Comparison of ENCODE assay signal across 8 cellular contexts in the genomic region with DNA sequence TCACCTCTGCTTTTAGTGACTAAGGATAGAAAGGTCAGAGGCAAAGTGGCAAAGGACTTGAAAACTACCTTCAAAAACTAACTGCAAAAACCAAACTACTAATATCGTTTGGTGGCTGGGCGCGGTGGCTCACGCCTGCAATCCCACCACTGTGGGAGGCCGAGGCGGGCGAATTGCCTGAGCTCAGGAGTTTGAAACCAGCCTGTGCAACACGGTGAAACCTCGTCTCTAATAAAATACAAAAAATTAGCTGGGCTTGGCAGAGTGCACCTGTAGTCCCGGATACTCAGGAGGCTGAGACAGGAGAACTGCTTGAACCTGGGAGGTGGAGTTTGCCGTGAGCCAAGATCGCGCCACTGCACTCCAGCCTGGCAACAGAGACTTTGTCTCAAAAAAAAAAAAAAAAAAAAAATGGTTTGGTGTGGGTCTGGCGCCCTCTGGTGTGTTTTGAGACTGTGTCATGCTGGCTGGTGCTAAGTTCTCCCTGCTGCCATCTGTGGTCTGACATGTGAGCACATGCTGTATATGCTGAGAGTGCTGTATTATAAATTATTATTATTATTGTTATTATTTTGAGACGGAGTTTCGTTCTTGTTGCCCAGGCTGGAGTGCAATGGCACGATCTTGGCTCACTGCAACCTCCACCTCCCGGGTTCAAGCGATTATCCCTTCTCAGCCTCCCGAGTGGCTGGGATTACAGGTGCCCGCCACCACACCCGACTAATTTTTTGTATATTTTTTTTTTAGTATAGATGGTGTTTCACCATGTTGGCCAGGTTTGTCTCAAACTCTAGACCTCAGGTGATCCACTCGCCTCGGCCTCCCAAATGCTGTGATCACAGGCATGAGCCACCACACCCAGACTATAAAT. TPM values are rescaled to one million over a fixed set of nuclear protein-coding genes. Genes with fewer than 3 reads are reported as not detected.
DNase-seq lines count a peak whose midpoint lies in the region; ATAC-seq, FAIRE-seq and TF ChIP-seq lines count a peak whose summit lies in the region.

No MANE protein-coding gene starts in this region.

- DNase-seq in AG09319 (ENCODE audit: extremely low read depth, low read depth) (peak; percentile 75), NCI-H345 (lab: John Stamatoyannopoulos, UW) (peak; percentile 58), cerebellar cortex (ENCODE audit: low spot score) (peak; percentile 57), HepG2 (ENCODE audit: low spot score) (peak; percentile 76)
- DNase-seq in stimulated activated CD4-positive, alpha-beta T cell treated with anti-CD3 and anti-CD28 coated beads, TNF-alpha, amount 100 ng/mL, for 4 hours (ENCODE audit: low read depth in 3 of 3) = peak; percentile 34 to 49 (median 38)

- H3K4me2 ChIP-seq in HepG2 (ENCODE audit: low read depth, low read length) = no peak overlapping the region

- ATAC-seq in GM18520 (IDR thresholded peaks at IDR 0.05; ENCODE audit: unreplicated experiment) = peak; percentile 59
- peak; percentile 85 for ATAC-seq in HG03108 (IDR thresholded peaks at IDR 0.05; ENCODE audit: unreplicated experiment)
- peak; percentile 93 to 98 for ATAC-seq in activated CD4-positive, CD25-positive, alpha-beta regulatory T cell treated with anti-CD3 and anti-CD28 coated beads, Interleukin-2, amount 50 U/mL, for 24 hours
- peak; percentile 100 for ATAC-seq in HepG2

- H2AFZ ChIP-seq in HepG2 (ENCODE audit: low read length) = no peak overlapping the region

- POLR2A ChIA-PET in HepG2 (lab: Yijun Ruan, JAX) = no interaction called here

- TF ChIP-seq RAD21 in HepG2 (CRISPR knock-in tag; IDR thresholded peaks at IDR 0.05) = no peak

- H3K4me3 ChIP-seq in HepG2 (replicated peaks in 1 of 3; ENCODE audit: insufficient read depth in 1 of 3, low read depth in 2 of 3, low read length in 3 of 3) = no peak overlapping the region

- H4K20me1 ChIP-seq in HepG2 (ENCODE audit: insufficient read depth, low read length) = no peaks in the 10 kb centered on the region

- H3K9me3 ChIP-seq in HepG2 (ENCODE audit: low read length) = no peaks in the 10 kb centered on the region

- no peaks in the 10 kb centered on the region for H3K36me3 ChIP-seq in HepG2 (replicated peaks in 1 of 2; ENCODE audit: control insufficient read depth in 1 of 2, insufficient read depth in 2 of 2, low read length in 2 of 2)

- FAIRE-seq in HepG2 (lab: Jason Lieb, UNC) = peak; percentile 21

- no peak for TF ChIP-seq EP300 in HepG2 (IDR thresholded peaks at IDR 0.05; ENCODE audit: low read depth in 2 of 2, low read length in 2 of 2)
- TF ChIP-seq EP300 in HepG2 (CRISPR knock-in tag; IDR thresholded peaks at IDR 0.05; ENCODE audit: borderline replicate concordance) = no peak

- H3K27ac ChIP-seq in HepG2 (ENCODE audit: extremely low read length, insufficient read depth, low read length) = no peak overlapping the region

- 45% methylated on average over 24 of the region's 24 CpGs for WGBS in HepG2 (ENCODE audit: low lambda C conversion rate)

- no peaks in the 10 kb centered on the region for H3K79me2 ChIP-seq in HepG2 (ENCODE audit: insufficient read depth, low read length)

- no peak for TF ChIP-seq POLR2A in HepG2 (IDR thresholded peaks at IDR 0.05; ENCODE audit: insufficient read depth in 1 of 2, low read depth in 2 of 2, low read length in 2 of 2)

- no TSS peak for BruUV-seq in HepG2 (replicated peaks; lab: Mats Ljungman, UMichigan)

- intact Hi-C loops in HepG2 (cut with micrococcal nuclease; ENCODE audit: unreplicated experiment) = loop anchor here (1.0 to 10.0 kb wide), 4 partner anchors 34 to 123 kb away; a partner anchor contains a TSS

- CTCF ChIA-PET in HepG2 (lab: Yijun Ruan, JAX; ENCODE audit: low intra/inter-chr PET ratio, low total read pairs) = interaction anchor here (1.2 to 2.1 kb wide), 5 partner anchors 34 to 146 kb away, joined by 6 to 10 read pairs (median 8); no protein-coding TSS in a partner anchor

- no peaks in the 10 kb centered on the region for H3K4me1 ChIP-seq in HepG2 (ENCODE audit: insufficient read depth, low read length)

- in situ Hi-C loops in HepG2 (cut with HindIII; ENCODE audit: extremely low pct_ligation_motif_present, low pct_unique_long_range_greater_than_20kb) = no loop called here

- H3K27me3 ChIP-seq in HepG2 (ENCODE audit: control insufficient read depth in 1 of 2, insufficient read depth in 2 of 2, low read length in 2 of 2) = peaks cover 1 to 7% of the 10 kb centered on the region in 2 experiments; a peak in 2 of 5 replicates

- no peak overlapping the region for H3K9ac ChIP-seq in HepG2 (ENCODE audit: insufficient read depth, low read depth, low read length)

- peak; percentile 84 for TF ChIP-seq CTCF in AG09319 (IDR thresholded peaks at IDR 0.05; ENCODE audit: low read depth, low read length)
- TF ChIP-seq CTCF in HepG2 (CRISPR knock-in tag; IDR thresholded peaks at IDR 0.05) = peak; percentile 76

TF ChIP-seq in HepG2, 621 proteins besides CTCF, POLR2A, EP300 and RAD21 (continues in another document):
- TF ChIP-seq TEAD2 (CRISPR knock-in tag; IDR thresholded peaks at IDR 0.05) = no peak
- no peak for TF ChIP-seq ZNF720 (CRISPR knock-in tag; IDR thresholded peaks at IDR 0.05)
- TF ChIP-seq, protein P1, sequence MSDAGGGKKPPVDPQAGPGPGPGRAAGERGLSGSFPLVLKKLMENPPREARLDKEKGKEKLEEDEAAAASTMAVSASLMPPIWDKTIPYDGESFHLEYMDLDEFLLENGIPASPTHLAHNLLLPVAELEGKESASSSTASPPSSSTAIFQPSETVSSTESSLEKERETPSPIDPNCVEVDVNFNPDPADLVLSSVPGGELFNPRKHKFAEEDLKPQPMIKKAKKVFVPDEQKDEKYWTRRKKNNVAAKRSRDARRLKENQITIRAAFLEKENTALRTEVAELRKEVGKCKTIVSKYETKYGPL (CRISPR knock-in tag; IDR thresholded peaks at IDR 0.05) = no peak
- TF ChIP-seq, protein P2, sequence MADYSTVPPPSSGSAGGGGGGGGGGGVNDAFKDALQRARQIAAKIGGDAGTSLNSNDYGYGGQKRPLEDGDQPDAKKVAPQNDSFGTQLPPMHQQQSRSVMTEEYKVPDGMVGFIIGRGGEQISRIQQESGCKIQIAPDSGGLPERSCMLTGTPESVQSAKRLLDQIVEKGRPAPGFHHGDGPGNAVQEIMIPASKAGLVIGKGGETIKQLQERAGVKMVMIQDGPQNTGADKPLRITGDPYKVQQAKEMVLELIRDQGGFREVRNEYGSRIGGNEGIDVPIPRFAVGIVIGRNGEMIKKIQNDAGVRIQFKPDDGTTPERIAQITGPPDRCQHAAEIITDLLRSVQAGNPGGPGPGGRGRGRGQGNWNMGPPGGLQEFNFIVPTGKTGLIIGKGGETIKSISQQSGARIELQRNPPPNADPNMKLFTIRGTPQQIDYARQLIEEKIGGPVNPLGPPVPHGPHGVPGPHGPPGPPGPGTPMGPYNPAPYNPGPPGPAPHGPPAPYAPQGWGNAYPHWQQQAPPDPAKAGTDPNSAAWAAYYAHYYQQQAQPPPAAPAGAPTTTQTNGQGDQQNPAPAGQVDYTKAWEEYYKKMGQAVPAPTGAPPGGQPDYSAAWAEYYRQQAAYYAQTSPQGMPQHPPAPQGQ (CRISPR knock-in tag; IDR thresholded peaks at IDR 0.05; ENCODE audit: borderline replicate concordance) = no peak

RNA-seq across cellular contexts. Expression of a gene that starts 36.0 kb away (rescaled TPM):
- not detected in 2 replicates for total RNA-seq in HepG2 (2016; rRNA removed; fragmentation: Illumina TruSeq; extraction: Trizol)
- not detected in 2 replicates for total RNA-seq in HepG2 (2016; cell fraction: cytosol; rRNA removed; fragmentation: Illumina TruSeq; extraction: Trizol; ENCODE audit: low read depth)
- total RNA-seq in HepG2 (2016; cell fraction: insoluble cytoplasmic fraction; rRNA removed; fragmentation: Illumina TruSeq; extraction: Trizol) = not detected in 2 replicates
- total RNA-seq in HepG2 (2016; cell fraction: membrane; rRNA removed; fragmentation: Illumina TruSeq; extraction: Trizol) = not detected in 2 replicates
- total RNA-seq in HepG2 (2016; cell fraction: nucleus; rRNA removed; fragmentation: Illumina TruSeq; extraction: Trizol) = not detected in 2 replicates
- not detected in 2 replicates for polyA plus RNA-seq in HepG2 (2011; rRNA removed)
- not detected in 2 replicates for polyA plus RNA-seq in HepG2 (2011; cell fraction: cytosol; rRNA removed)
- not detected in 2 replicates for polyA plus RNA-seq in HepG2 (2011; cell fraction: nucleus; rRNA removed)
- not detected in 2 replicates for polyA plus RNA-seq in HepG2 (2012)
- polyA plus RNA-seq in HepG2 (2016; cell fraction: cytosol; fragmentation: Illumina TruSeq; extraction: Trizol; ENCODE audit: low read depth) = not detected in 2 replicates
- polyA plus RNA-seq in HepG2 (2016; cell fraction: insoluble cytoplasmic fraction; fragmentation: Illumina TruSeq; extraction: Trizol; ENCODE audit: low read depth) = not detected in 2 replicates
- polyA plus RNA-seq in HepG2 (2016; cell fraction: membrane; fragmentation: Illumina TruSeq; extraction: Trizol; ENCODE audit: low read depth) = not detected in 2 replicates
- polyA plus RNA-seq in HepG2 (2016; cell fraction: nucleus; fragmentation: Illumina TruSeq; extraction: Trizol; ENCODE audit: insufficient read depth, low read depth) = not detected in 2 replicates
- polyA minus RNA-seq in HepG2 (2011; rRNA and poly(A)+ RNA removed; ENCODE audit: low replicate concordance) = not detected in 2 replicates
- not detected in 2 replicates for polyA minus RNA-seq in HepG2 (2011; cell fraction: cytosol; rRNA and poly(A)+ RNA removed)
- not detected in 2 replicates for polyA minus RNA-seq in HepG2 (2011; cell fraction: nucleus; rRNA and poly(A)+ RNA removed)

RNA-seq across cellular contexts. Expression of a gene that starts 47.8 kb away (rescaled TPM):
- not detected in 2 replicates for total RNA-seq in HepG2 (2016; rRNA removed; fragmentation: Illumina TruSeq; extraction: Trizol)
- total RNA-seq in HepG2 (2016; cell fraction: cytosol; rRNA removed; fragmentation: Illumina TruSeq; extraction: Trizol; ENCODE audit: low read depth) = not detected in 2 replicates
- not detected in 2 replicates for total RNA-seq in HepG2 (2016; cell fraction: insoluble cytoplasmic fraction; rRNA removed; fragmentation: Illumina TruSeq; extraction: Trizol)
- not detected in 2 replicates for total RNA-seq in HepG2 (2016; cell fraction: membrane; rRNA removed; fragmentation: Illumina TruSeq; extraction: Trizol)
- not detected in 2 replicates for total RNA-seq in HepG2 (2016; cell fraction: nucleus; rRNA removed; fragmentation: Illumina TruSeq; extraction: Trizol)
- polyA plus RNA-seq in HepG2 (2011; rRNA removed) = not detected in 2 replicates
- polyA plus RNA-seq in HepG2 (2011; cell fraction: cytosol; rRNA removed) = not detected in 2 replicates
- not detected in 2 replicates for polyA plus RNA-seq in HepG2 (2011; cell fraction: nucleus; rRNA removed)
- not detected in 2 replicates for polyA plus RNA-seq in HepG2 (2012)
- not detected in 2 replicates for polyA plus RNA-seq in HepG2 (2016; cell fraction: cytosol; fragmentation: Illumina TruSeq; extraction: Trizol; ENCODE audit: low read depth)
- not detected in 2 replicates for polyA plus RNA-seq in HepG2 (2016; cell fraction: insoluble cytoplasmic fraction; fragmentation: Illumina TruSeq; extraction: Trizol; ENCODE audit: low read depth)
- not detected in 2 replicates for polyA plus RNA-seq in HepG2 (2016; cell fraction: membrane; fragmentation: Illumina TruSeq; extraction: Trizol; ENCODE audit: low read depth)
- polyA plus RNA-seq in HepG2 (2016; cell fraction: nucleus; fragmentation: Illumina TruSeq; extraction: Trizol; ENCODE audit: insufficient read depth, low read depth) = not detected in 2 replicates
- polyA minus RNA-seq in HepG2 (2011; rRNA and poly(A)+ RNA removed; ENCODE audit: low replicate concordance) = not detected in 2 replicates
- polyA minus RNA-seq in HepG2 (2011; cell fraction: cytosol; rRNA and poly(A)+ RNA removed) = not detected in 2 replicates
- not detected in 2 replicates for polyA minus RNA-seq in HepG2 (2011; cell fraction: nucleus; rRNA and poly(A)+ RNA removed)
